In genomic region chr1:111082421-111083192, GRCh38 we compare ENCODE assay signal across 18 cellular contexts. TPM values are rescaled to one million over a fixed set of nuclear protein-coding genes. Genes with fewer than 3 reads are reported as not detected.
DNase-seq lines count a peak whose midpoint lies in the region; ATAC-seq, FAIRE-seq and TF ChIP-seq lines count a peak whose summit lies in the region.
"Had no signal": no experiment of that assay in that cellular context is flagged by ENCODE, and none has a peak within 500 bp of the region (broad histone marks: within the 10 kb centered on the region; RNA-seq: fewer than 3 reads in every experiment).

No MANE protein-coding gene starts in this region.

- intact Hi-C loops in GM12878 (cut with micrococcal nuclease; ENCODE audit: unreplicated experiment): no loop called here

- H3K4me2 ChIP-seq in GM23248 (ENCODE audit: unreplicated experiment) (peak overlapping the region; percentile 56), GM12878 (ENCODE audit: control insufficient read depth, insufficient read depth) (no peak overlapping the region)

- no peak for TF ChIP-seq RAD21 in GM12878 (IDR thresholded peaks at IDR 0.05; ENCODE audit: insufficient read depth, low read depth, low read length)

- H3K36me3 ChIP-seq in GM23248 (ENCODE audit: low read depth): no peaks in the 10 kb centered on the region
- H3K36me3 ChIP-seq in GM12878 (ENCODE audit: control insufficient read depth in 2 of 2, insufficient read depth in 2 of 2, low read length in 1 of 2): no peaks in the 10 kb centered on the region
- H3K36me3 ChIP-seq: suprapubic skin had no signal

- RAD21 ChIA-PET in GM12878 (lab: Charles Lee; ENCODE audit: unreplicated experiment): no interaction called here

- peak overlapping the region; percentile 11; the same call in 1 of the 2 replicates for H2AFZ ChIP-seq in GM23248
- no peak overlapping the region for H2AFZ ChIP-seq in GM12878 (ENCODE audit: control insufficient read depth, low read depth, low read length)

- H3K9ac ChIP-seq in GM23248 (no peak overlapping the region), GM12878 (ENCODE audit: control insufficient read depth, insufficient read depth, low read length) (no peak overlapping the region)

- peak; percentile 16 for DNase-seq in AG04450 (ENCODE audit: low read depth, low spot score)
- peak; percentile 78 for DNase-seq in GM23248
- peak; percentile 17 for DNase-seq in GM12878 (ENCODE audit: low read depth, low spot score)
- peak; percentile 18 for DNase-seq in fibroblast of villous mesenchyme (ENCODE audit: low read depth)
- no peak for DNase-seq in NCI-H2081 (lab: John Stamatoyannopoulos, UW)
- DNase-seq in urothelium cell line (ENCODE audit: low spot score): no peak
- DNase-seq in activated T-cell treated with anti-CD3 and anti-CD28 coated beads, Interleukin-2, amount 50 U/mL, for 48 hours: no peak
- DNase-seq: activated CD4-positive, alpha-beta T cell treated with anti-CD3 and anti-CD28 coated beads for 36 hours; activated naive CD8-positive, alpha-beta T cell treated with anti-CD3 and anti-CD28 coated beads, Interleukin-2, amount 10 ng/mL, durations not matched to agents 7 days and 5 days; erythroblast; hippocampal formation; NCI-H1105; SHP77 treated with DMSO at 0.1 percent for 48 hours had no signal

- FAIRE-seq in GM12878 (lab: Jason Lieb, UNC) (no peak), urothelium cell line (lab: Jason Lieb, UNC) (no peak)
- FAIRE-seq: A204.1 had no signal

- TF ChIP-seq POLR2A in GM12878 (IDR thresholded peaks at IDR 0.05; ENCODE audit: low read depth, low read length): no peak

- peaks cover 3% of the 10 kb centered on the region for H3K27me3 ChIP-seq in AG04450 (ENCODE audit: control insufficient read depth, insufficient read depth, low read length)
- no peaks in the 10 kb centered on the region for H3K27me3 ChIP-seq in GM23248 (replicated peaks; ENCODE audit: insufficient read depth)
- H3K27me3 ChIP-seq in GM12878 (replicated peaks in 1 of 2; ENCODE audit: control insufficient read depth in 2 of 2, insufficient read depth in 2 of 2, low read length in 1 of 2): no peaks in the 10 kb centered on the region
- H3K27me3 ChIP-seq: suprapubic skin had no signal

- in situ Hi-C loops in GM23248 (cut with MboI) (no loop called here), GM12878 (cut with MboI) (no loop called here)

- H3K4me1 ChIP-seq in GM23248 (ENCODE audit: insufficient read depth) (peaks cover 33% of the 10 kb centered on the region), GM12878 (ENCODE audit: control insufficient read depth, insufficient read depth, low read length) (no peaks in the 10 kb centered on the region)
- H3K4me1 ChIP-seq: suprapubic skin had no signal

- SMC1A ChIA-PET in GM12878 (lab: Charles Lee; ENCODE audit: uncharacterized antibody, unreplicated experiment): no interaction called here

- peaks cover 18% of the 10 kb centered on the region for H3F3A ChIP-seq in GM23248 (ENCODE audit: insufficient read depth)

- POLR2A ChIA-PET in AG04450 (lab: Yijun Ruan, JAX): no interaction called here
- POLR2A ChIA-PET in GM12878 (lab: Charles Lee): no interaction called here

- WGBS in GM23248 (ENCODE audit: low coverage in 1 of 2, low lambda C conversion rate in 2 of 2, missing lambda C conversion rate in 2 of 2), 2 experiments: 27 to 28% methylated on average over 2 of the region's 2 CpGs
- 33% methylated on average over 2 of the region's 2 CpGs for WGBS in GM12878 (ENCODE audit: insufficient coverage, insufficient replicate concordance, low lambda C conversion rate, missing lambda C conversion rate)

- TF ChIP-seq CTCF in AG04450 (IDR thresholded peaks at IDR 0.05; ENCODE audit: low read depth, low read length): no peak
- TF ChIP-seq CTCF in GM12878 (IDR thresholded peaks at IDR 0.05 in 2 of 3, conservative IDR thresholded peaks at IDR 0.05 in 1 of 3; ENCODE audit: control insufficient read depth in 2 of 3, extremely low read depth in 1 of 3, insufficient read depth in 1 of 3, low read depth in 3 of 3, low read length in 3 of 3): no peak
- TF ChIP-seq CTCF in fibroblast of villous mesenchyme (IDR thresholded peaks at IDR 0.05; ENCODE audit: insufficient read depth, low read depth, low read length): no peak

- H3K27ac ChIP-seq in AG04450 (ENCODE audit: low read depth, low read length) (no peak overlapping the region), GM23248 (peak overlapping the region; percentile 45), GM12878 (ENCODE audit: control insufficient read depth, insufficient read depth) (no peak overlapping the region)
- H3K27ac ChIP-seq: suprapubic skin had no signal

- peak; percentile 73 for ATAC-seq in GM12878
- ATAC-seq in GM19463 (IDR thresholded peaks at IDR 0.05; ENCODE audit: unreplicated experiment): no peak
- ATAC-seq: activated CD4-positive, alpha-beta T cell treated with anti-CD3 and anti-CD28 coated beads for 36 hours; HCT116; left lobe of liver had no signal

- H3K9me3 ChIP-seq in AG04450 (ENCODE audit: control insufficient read depth, insufficient read depth, low read length) (no peaks in the 10 kb centered on the region), GM23248 (ENCODE audit: low read depth) (no peaks in the 10 kb centered on the region), GM12878 (replicated peaks; ENCODE audit: control insufficient read depth, insufficient read depth, low read length) (peaks cover 7% of the 10 kb centered on the region; the same call in 2 of the 3 replicates)
- H3K9me3 ChIP-seq: suprapubic skin had no signal

- TF ChIP-seq EP300 in GM12878 (IDR thresholded peaks at IDR 0.05; ENCODE audit: borderline replicate concordance in 1 of 2, control insufficient read depth in 1 of 2, low read depth in 2 of 2, low read length in 2 of 2): peak; percentile 24 to 41; a peak in 2 of 4 replicates

- H4K20me1 ChIP-seq in GM23248 (ENCODE audit: insufficient read depth) (no peaks in the 10 kb centered on the region), GM12878 (ENCODE audit: control insufficient read depth, insufficient read depth) (no peaks in the 10 kb centered on the region)

- BruUV-seq in GM12878 (replicated peaks; lab: Mats Ljungman, UMichigan): no TSS peak

- CTCF ChIA-PET in AG04450 (lab: Charles Lee) (no interaction called here), GM12878 (lab: Yijun Ruan, JAX) (interaction anchor here (0.5 to 2.9 kb wide), 2 partner anchors 18 to 1200 kb away, joined by 3 to 10 read pairs; no protein-coding TSS in a partner anchor)

- H3K9me2 ChIP-seq in GM23248 (ENCODE audit: insufficient read depth): peaks cover 6% of the 10 kb centered on the region; the same call in 1 of the 2 replicates

- no peak overlapping the region for H3K4me3 ChIP-seq in AG04450 (ENCODE audit: low read depth, low read length)
- H3K4me3 ChIP-seq in GM23248: peak overlapping the region; percentile 24
- H3K4me3 ChIP-seq in GM12878: no peak overlapping the region
- no peak overlapping the region for H3K4me3 ChIP-seq in fibroblast of villous mesenchyme (ENCODE audit: low read depth, low read length)
- H3K4me3 ChIP-seq: suprapubic skin had no signal

- H3K79me2 ChIP-seq in GM23248 (ENCODE audit: insufficient read depth) (no peaks in the 10 kb centered on the region), GM12878 (ENCODE audit: control insufficient read depth, insufficient read depth, low read length) (no peaks in the 10 kb centered on the region)

RNA-seq across cellular contexts. Expression of gene DRAM2, which starts 57.3 kb away (rescaled TPM):
- polyA plus RNA-seq in AG04450 (2011; rRNA removed) (73.7 and 86.5 TPM in 2 replicates), GM23248 (2016; fragmentation: Nextera tagmentation; extraction: Ambion mirVana) (64.1 and 66.8 TPM in 2 replicates), GM12878 (2011; rRNA removed) (229 and 281 TPM in 2 replicates), GM12878 (2014; fragmentation: Illumina TruSeq; extraction: Trizol) (82.8 and 106 TPM in 2 replicates), GM12878 (2014; fragmentation: Nextera tagmentation; extraction: Ambion mirVana) (100 to 1,000 TPM in 1 of 2 experiments, 10 to 100 TPM in 1; 88.3 to 146 TPM), GM12878 (2014; rRNA removed) (64.1 and 88.0 TPM in 2 replicates), GM12878 (2016; fragmentation: Nextera tagmentation; extraction: Ambion mirVana) (10 to 100 TPM; 57.7 to 58.4 TPM)
- 22.2 and 37.0 TPM in 2 replicates for polyA minus RNA-seq in AG04450 (2011; rRNA and poly(A)+ RNA removed)
- total RNA-seq in GM23248 (2014; rRNA removed; shearing (Covaris generic)): 82.5 and 91.4 TPM in 2 replicates
- 151 and 152 TPM in 2 replicates for total RNA-seq in GM12878 (2013; cell fraction: nucleolus; rRNA removed)
- total RNA-seq in GM12878 (2014; rRNA removed) (76.0 and 80.9 TPM in 2 replicates), GM12878 (2014; rRNA removed; fragmentation: Illumina TruSeq; extraction: Trizol) (56.6 and 60.3 TPM in 2 replicates), GM12878 (2021) (39.1 and 45.3 TPM in 2 replicates), fibroblast of villous mesenchyme (37.7 and 58.3 TPM in 2 replicates)
- polyA plus RNA-seq in GM12878 (2011; ENCODE audit: low read depth): 76.4 TPM
- 79.5 and 115 TPM in 2 replicates for polyA plus RNA-seq in GM12878 (2011; cell fraction: cytosol; rRNA removed)
- 93.3 and 138 TPM in 2 replicates for polyA plus RNA-seq in GM12878 (2011; cell fraction: nucleus; rRNA removed)
- 82.7 and 135 TPM in 2 replicates for polyA plus RNA-seq in GM12878 (2012)
- 81.4 and 133 TPM in 2 replicates for polyA minus RNA-seq in GM12878 (2011; rRNA and poly(A)+ RNA removed)
- 14.7 and 17.9 TPM in 2 replicates for polyA minus RNA-seq in GM12878 (2011; cell fraction: cytosol; rRNA and poly(A)+ RNA removed)
- polyA minus RNA-seq in GM12878 (2011; cell fraction: nucleus; rRNA and poly(A)+ RNA removed): 27.7 and 29.8 TPM in 2 replicates

RNA-seq across cellular contexts. Expression of gene CEPT1, which starts 57.4 kb away (rescaled TPM):
- polyA plus RNA-seq in AG04450 (2011; rRNA removed) (22.6 and 28.6 TPM in 2 replicates), GM23248 (2016; fragmentation: Nextera tagmentation; extraction: Ambion mirVana) (28.7 and 30.7 TPM in 2 replicates), GM12878 (2011; rRNA removed) (77.9 and 125 TPM in 2 replicates), GM12878 (2014; fragmentation: Illumina TruSeq; extraction: Trizol) (60.1 and 83.5 TPM in 2 replicates), GM12878 (2014; fragmentation: Nextera tagmentation; extraction: Ambion mirVana) (10 to 100 TPM; 29.4 to 55.5 TPM), GM12878 (2014; rRNA removed) (42.4 and 52.7 TPM in 2 replicates), GM12878 (2016; fragmentation: Nextera tagmentation; extraction: Ambion mirVana) (10 to 100 TPM; 53.1 to 54.1 TPM)
- 20.9 and 48.0 TPM in 2 replicates for polyA minus RNA-seq in AG04450 (2011; rRNA and poly(A)+ RNA removed)
- 29.5 and 35.8 TPM in 2 replicates for total RNA-seq in GM23248 (2014; rRNA removed; shearing (Covaris generic))
- total RNA-seq in GM12878 (2013; cell fraction: nucleolus; rRNA removed): 342 and 348 TPM in 2 replicates
- total RNA-seq in GM12878 (2014; rRNA removed) (56.0 and 70.0 TPM in 2 replicates), GM12878 (2014; rRNA removed; fragmentation: Illumina TruSeq; extraction: Trizol) (67.5 and 68.8 TPM in 2 replicates), GM12878 (2021) (51.8 and 53.6 TPM in 2 replicates), fibroblast of villous mesenchyme (24.8 and 59.2 TPM in 2 replicates)
- 23.6 TPM for polyA plus RNA-seq in GM12878 (2011; ENCODE audit: low read depth)
- polyA plus RNA-seq in GM12878 (2011; cell fraction: cytosol; rRNA removed): 25.7 and 33.4 TPM in 2 replicates
- 40.1 and 49.8 TPM in 2 replicates for polyA plus RNA-seq in GM12878 (2011; cell fraction: nucleus; rRNA removed)
- polyA plus RNA-seq in GM12878 (2012): 31.1 and 54.5 TPM in 2 replicates
- 71.9 and 97.9 TPM in 2 replicates for polyA minus RNA-seq in GM12878 (2011; rRNA and poly(A)+ RNA removed)
- polyA minus RNA-seq in GM12878 (2011; cell fraction: cytosol; rRNA and poly(A)+ RNA removed): 19.6 and 21.8 TPM in 2 replicates
- 43.4 and 48.7 TPM in 2 replicates for polyA minus RNA-seq in GM12878 (2011; cell fraction: nucleus; rRNA and poly(A)+ RNA removed)

Comparison
In these comparisons a context has a peak if more than half of its experiments do, and no peak if none do; other contexts are left out.
1. DNase-seq: peak in AG04450 (single experiment), GM23248 (single experiment), GM12878 (single experiment) and fibroblast of villous mesenchyme (single experiment); none in NCI-H2081 (0 of 2), urothelium cell line (single experiment) and activated T-cell treated with anti-CD3 and anti-CD28 coated beads, Interleukin-2, amount 50 U/mL, for 48 hours (0 of 2).